Comparison of ENCODE assay signal across 14 cellular contexts in the genomic region with DNA sequence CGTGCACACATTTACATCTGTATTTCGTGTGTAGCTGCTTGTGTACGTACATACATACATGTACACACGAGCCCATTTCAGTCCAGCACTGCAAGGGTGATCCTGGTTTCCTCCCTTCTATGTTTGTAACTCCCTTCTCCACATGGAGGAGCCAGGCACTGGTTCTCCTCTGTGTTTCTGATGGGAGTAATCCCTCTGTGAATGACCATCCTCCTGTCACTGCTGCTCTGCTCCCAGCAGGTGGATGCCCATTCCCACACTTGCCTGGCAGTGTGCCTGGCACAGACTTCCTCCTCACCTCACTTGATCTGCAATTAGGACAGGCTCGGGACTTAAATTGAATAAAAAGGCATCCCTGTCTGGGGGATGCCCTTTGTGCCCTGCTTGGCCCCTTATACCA. TPM values are rescaled to one million over a fixed set of nuclear protein-coding genes. Genes with fewer than 3 reads are reported as not detected.
DNase-seq lines count a peak whose midpoint lies in the region; ATAC-seq lines count a peak whose summit lies in the region.
"Had no signal": no experiment of that assay in that cellular context is flagged by ENCODE, and none has a peak within 500 bp of the region (broad histone marks: within the 10 kb centered on the region; RNA-seq: fewer than 3 reads in every experiment).

No MANE protein-coding gene starts in this region.

- no peak for ATAC-seq in GM21737 (IDR thresholded peaks at IDR 0.05; ENCODE audit: unreplicated experiment)
- ATAC-seq: K562; stimulated activated naive B cell treated with anti-CD40 and anti-IgM and Interleukin-4, amounts not matched to agents 10 μg/mL and 1 μg/mL and 100 μg/mL, for 72 hours had no signal

- no peak overlapping the region for H3K9ac ChIP-seq in BLaER1

- H3K36me3 ChIP-seq in BLaER1, result peaks cover 41% of the 10 kb centered on the region

- H4K20me1 ChIP-seq in BLaER1, result peaks cover 89% of the 10 kb centered on the region

- DNase-seq in G401 (ENCODE audit: low spot score) (peak; percentile 87), myocyte (ENCODE audit: low read depth) (peak; percentile 31), H4 (ENCODE audit: low spot score) (no peak), NCI-H82 (lab: John Stamatoyannopoulos, UW) (no peak), NCI-H524 treated with DMSO at 0.1 percent for 48 hours (lab: John Stamatoyannopoulos, UW) (no peak)
- DNase-seq: CD4-positive, CD25-positive, alpha-beta regulatory T cell; NCI-H187 treated with DMSO at 0.1 percent for 48 hours; stimulated activated naive B cell treated with anti-CD40 and anti-IgM and Interleukin-4, amounts not matched to agents 10 μg/mL and 1 μg/mL and 100 μg/mL, for 72 hours had no signal

- peak overlapping the region; percentile 87 for H3K4me2 ChIP-seq in BLaER1
- H3K4me2 ChIP-seq: hepatocyte had no signal

- H3K27ac ChIP-seq in BLaER1 (no peak overlapping the region), angular gyrus (ENCODE audit: low read depth, low read length) (peak overlapping the region; percentile 90)
- H3K27ac ChIP-seq: ascending aorta, hepatocyte had no signal

- no peaks in the 10 kb centered on the region for H3K27me3 ChIP-seq in BLaER1
- H3K27me3 ChIP-seq: ascending aorta, hepatocyte had no signal

- H3K9me3 ChIP-seq in BLaER1, result no peaks in the 10 kb centered on the region
- H3K9me3 ChIP-seq: ascending aorta had no signal

- H3K4me3 ChIP-seq in BLaER1, result no peak overlapping the region
- H3K4me3 ChIP-seq: ascending aorta, hepatocyte, K562 had no signal

- in situ Hi-C loops in G401 (cut with HindIII; ENCODE audit: low sequenced_read_pairs), result no loop called here

- H3K4me1 ChIP-seq in BLaER1, result peaks cover 53% of the 10 kb centered on the region

RNA-seq across cellular contexts. Expression of a gene that starts 37.1 kb away (rescaled TPM):
- 11.1 and 15.4 TPM in 2 replicates for total RNA-seq in G401 (2014; rRNA removed; shearing (Covaris generic))
- 22.1 and 22.4 TPM in 2 replicates for total RNA-seq in myocyte
- 27.1 TPM for polyA plus RNA-seq in myocyte (2012)
- total RNA-seq in H4 (2014; rRNA removed; shearing (Covaris generic)), result 15.0 and 16.5 TPM in 2 replicates

RNA-seq across cellular contexts. Expression of a gene that starts 58.0 kb away (rescaled TPM):
- total RNA-seq in G401 (2014; rRNA removed; shearing (Covaris generic)), result 34.0 and 34.3 TPM in 2 replicates
- 22.6 and 28.4 TPM in 2 replicates for total RNA-seq in myocyte
- 13.4 TPM for polyA plus RNA-seq in myocyte (2012)
- 11.5 and 32.8 TPM in 2 replicates for total RNA-seq in H4 (2014; rRNA removed; shearing (Covaris generic))

Comparison
In these comparisons a context has a peak if more than half of its experiments do, and no peak if none do; other contexts are left out.
1. DNase-seq: peak in G401 (single experiment) and myocyte (single experiment); none in H4 (single experiment), NCI-H82 (single experiment) and NCI-H524 treated with DMSO at 0.1 percent for 48 hours (single experiment).